18 cellular contexts compared by ENCODE assay signal in genomic region chr11:27976262-27976661, GRCh38.
"Had no signal": no experiment of that assay in that cellular context is flagged by ENCODE, and none has a peak within 500 bp of the region (broad histone marks: within the 10 kb centered on the region; RNA-seq: fewer than 3 reads in every experiment).

No MANE protein-coding gene starts in this region.

- ATAC-seq: activated naive CD4-positive, alpha-beta T cell treated with anti-CD3 and anti-CD28 coated beads, Interleukin-2, amount 50 U/mL, for 72 hours; activated T-cell treated with anti-CD3 and anti-CD28 coated beads, Interleukin-2, amount 50 U/mL, for 4 hours; lower lobe of right lung; psoas muscle had no signal

- H3K27me3 ChIP-seq: esophagus muscularis mucosa, sigmoid colon, spleen, upper lobe of left lung had no signal

- H3K27ac ChIP-seq: esophagus muscularis mucosa, lower lobe of right lung, psoas muscle, sigmoid colon, spleen, upper lobe of left lung, WERI-Rb-1 had no signal

- H3K36me3 ChIP-seq: esophagus muscularis mucosa, lower lobe of right lung, sigmoid colon, spleen, upper lobe of left lung, WERI-Rb-1 had no signal

- H3K4me3 ChIP-seq: esophagus muscularis mucosa, lower lobe of right lung, psoas muscle, sigmoid colon, spleen, upper lobe of left lung had no signal

- H3K4me1 ChIP-seq: esophagus muscularis mucosa, lower lobe of right lung, psoas muscle, sigmoid colon, spleen, upper lobe of left lung had no signal

- DNase-seq: activated CD4-positive, alpha-beta memory T cell treated with anti-CD3 and anti-CD28 coated beads for 36 hours; activated gamma-delta T cell; activated T-cell treated with anti-CD3 and anti-CD28 coated beads, Interleukin-2, amount 50 U/mL, for 4 hours; amniotic stem cell; cortex of kidney; effector CD4-positive, alpha-beta T cell; hippocampal formation; kidney; lower lobe of right lung; nephron progenitor cell; occipital lobe; psoas muscle; sigmoid colon; spleen; upper lobe of left lung; WERI-Rb-1 had no signal

- H3K9me3 ChIP-seq: esophagus muscularis mucosa, lower lobe of right lung, psoas muscle, sigmoid colon, spleen, upper lobe of left lung had no signal
